Comparison of ENCODE assay signal across 1 cellular context in the genomic region with DNA sequence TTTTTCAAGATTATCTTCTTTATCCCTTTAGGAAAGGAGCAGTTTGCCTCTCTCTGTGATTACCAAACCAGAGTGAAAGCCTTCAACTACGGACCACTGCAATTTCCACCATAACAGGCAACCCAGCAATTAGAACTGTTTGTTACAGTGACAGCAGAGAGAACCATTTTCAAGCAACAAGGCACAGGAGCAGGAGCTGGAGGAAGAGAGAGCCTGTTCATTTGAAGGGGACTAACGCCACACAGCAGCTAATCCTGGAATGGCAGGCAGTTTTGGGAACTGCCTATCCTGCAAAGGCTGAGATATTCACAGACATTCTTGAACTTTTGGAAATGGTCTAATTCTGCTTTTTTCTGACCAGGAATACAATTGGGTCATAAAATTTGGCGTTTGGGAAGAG.
TF ChIP-seq lines count a peak whose summit lies in the region.

No MANE protein-coding gene starts in this region.

TF ChIP-seq in IMR-90, 13 proteins besides CTCF, POLR2A, EP300 and RAD21:
- TF ChIP-seq SMC3 (IDR thresholded peaks at IDR 0.05; ENCODE audit: low read depth, low read length) (peak; percentile 48), MAZ (IDR thresholded peaks at IDR 0.05; ENCODE audit: borderline replicate concordance, low read depth, low read length) (no peak), FOS (IDR thresholded peaks at IDR 0.05; ENCODE audit: low read depth, low read length) (no peak)
TF ChIP-seq in IMR-90: peak in this region for 1.
